Comparison of ENCODE assay signal across 1 cellular context in the genomic region with DNA sequence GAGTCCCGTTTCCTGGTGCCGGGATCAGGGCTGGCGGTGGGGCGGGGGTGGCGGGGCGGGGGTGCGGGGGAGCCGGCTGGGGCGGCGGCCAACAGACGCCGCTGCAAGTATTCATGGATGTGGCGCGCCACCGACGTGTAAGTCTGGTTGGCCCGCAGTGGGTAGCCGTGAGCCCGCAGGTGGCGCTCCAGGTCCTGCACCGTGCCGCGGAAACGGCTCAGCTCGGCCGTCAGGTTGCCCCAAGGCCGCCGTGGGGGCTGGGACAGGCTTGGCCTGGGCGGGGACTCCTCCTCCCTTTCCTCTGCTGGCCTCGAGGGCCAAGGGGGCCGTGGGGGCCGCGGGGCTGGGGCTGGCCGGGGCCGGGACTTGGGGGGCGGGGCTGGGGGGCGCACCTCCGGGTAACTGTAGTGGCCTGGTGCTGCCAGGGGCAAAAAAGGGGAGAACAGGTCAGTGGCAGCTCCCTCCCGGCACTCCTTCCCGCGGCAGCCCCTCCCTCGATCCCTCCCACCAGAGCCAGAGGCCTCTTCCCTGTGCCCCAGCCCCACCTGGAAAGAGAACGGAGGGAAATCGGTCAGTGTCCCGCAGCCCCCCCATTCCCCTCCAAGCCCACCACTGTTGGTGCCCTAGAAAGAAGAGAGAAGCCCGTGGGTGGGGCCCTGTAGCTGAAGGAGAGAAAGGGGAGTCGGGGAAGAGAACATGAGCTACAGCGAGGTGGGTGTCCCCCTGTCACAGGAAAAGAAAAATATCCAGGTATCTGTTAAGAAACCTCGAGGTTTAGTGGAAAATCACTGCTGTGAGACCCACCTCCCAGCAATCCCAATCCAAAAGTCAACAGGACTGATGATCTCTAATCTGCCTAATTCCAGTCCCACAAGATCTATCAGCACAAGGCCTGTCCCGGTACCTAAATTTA.
A peak's percentile ranks its signal among the peaks of the same experiment; 100 is the strongest.
TF ChIP-seq lines count a peak whose summit lies in the region.

No MANE protein-coding gene starts in this region.

TF ChIP-seq in H1, 55 proteins besides CTCF, POLR2A, EP300 and RAD21:
- TF ChIP-seq CREB1 (IDR thresholded peaks at IDR 0.05) (peak; percentile 69), EZH2 (IDR thresholded peaks at IDR 0.05; ENCODE audit: low read depth, low read length, severe bottlenecking) (no peak), TBP (IDR thresholded peaks at IDR 0.05; ENCODE audit: low read depth, low read length) (no peak), SP4 (IDR thresholded peaks at IDR 0.05; ENCODE audit: low read length) (no peak), KDM4A (IDR thresholded peaks at IDR 0.05; ENCODE audit: low read depth, low read length, severe bottlenecking) (peak; percentile 44), RBBP5 (IDR thresholded peaks at IDR 0.05; ENCODE audit: borderline replicate concordance, low read depth, low read length) (no peak), TAF1 (IDR thresholded peaks at IDR 0.05; ENCODE audit: low read depth, low read length) (0 out of 2 replicates have a peak, but pooled peaks have one; percentile 23), BCL11A (IDR thresholded peaks at IDR 0.05; ENCODE audit: low read depth in 2 of 2, low read length in 2 of 2) (no peak), BACH1 (IDR thresholded peaks at IDR 0.05; ENCODE audit: low read length) (peak; percentile 44; the same call in 1 of the 2 replicates), YY1 (IDR thresholded peaks at IDR 0.05; ENCODE audit: low read depth, low read length) (peak; percentile 33; the same call in 1 of the 2 replicates)
- TF ChIP-seq, protein P1, sequence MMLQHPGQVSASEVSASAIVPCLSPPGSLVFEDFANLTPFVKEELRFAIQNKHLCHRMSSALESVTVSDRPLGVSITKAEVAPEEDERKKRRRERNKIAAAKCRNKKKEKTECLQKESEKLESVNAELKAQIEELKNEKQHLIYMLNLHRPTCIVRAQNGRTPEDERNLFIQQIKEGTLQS (IDR thresholded peaks at IDR 0.05; ENCODE audit: insufficient read depth, low read depth, low read length) = no peak
- TF ChIP-seq, protein P2, sequence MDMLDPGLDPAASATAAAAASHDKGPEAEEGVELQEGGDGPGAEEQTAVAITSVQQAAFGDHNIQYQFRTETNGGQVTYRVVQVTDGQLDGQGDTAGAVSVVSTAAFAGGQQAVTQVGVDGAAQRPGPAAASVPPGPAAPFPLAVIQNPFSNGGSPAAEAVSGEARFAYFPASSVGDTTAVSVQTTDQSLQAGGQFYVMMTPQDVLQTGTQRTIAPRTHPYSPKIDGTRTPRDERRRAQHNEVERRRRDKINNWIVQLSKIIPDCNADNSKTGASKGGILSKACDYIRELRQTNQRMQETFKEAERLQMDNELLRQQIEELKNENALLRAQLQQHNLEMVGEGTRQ (IDR thresholded peaks at IDR 0.05; ENCODE audit: low read length) = 0 out of 2 replicates have a peak, but pooled peaks have one; percentile 34
